ENCODE assay signal across 1 cellular context in genomic region chr21:37385179-37385765, GRCh38.
TF ChIP-seq lines count a peak whose summit lies in the region.

No MANE protein-coding gene starts in this region.

TF ChIP-seq in IMR-90, 13 proteins besides CTCF, POLR2A, EP300 and RAD21:
- TF ChIP-seq BHLHE40 (IDR thresholded peaks at IDR 0.05; ENCODE audit: low read depth, low read length) (no peak), NFE2L2 (IDR thresholded peaks at IDR 0.05; ENCODE audit: low read depth, low read length) (no peak), USF2 (IDR thresholded peaks at IDR 0.05; ENCODE audit: low read depth, low read length) (no peak), CHD1 (IDR thresholded peaks at IDR 0.05; ENCODE audit: low read depth, low read length) (no peak), MAZ (IDR thresholded peaks at IDR 0.05; ENCODE audit: borderline replicate concordance, low read depth, low read length) (no peak), MAFK (IDR thresholded peaks at IDR 0.05; ENCODE audit: low read depth, low read length) (no peak), RCOR1 (IDR thresholded peaks at IDR 0.05; ENCODE audit: insufficient replicate concordance, low read length) (no peak), RFX5 (IDR thresholded peaks at IDR 0.05; ENCODE audit: low read depth, low read length) (no peak), FOS (IDR thresholded peaks at IDR 0.05; ENCODE audit: low read depth, low read length) (no peak), CEBPB (IDR thresholded peaks at IDR 0.05; ENCODE audit: low read depth, low read length) (no peak), SMC3 (IDR thresholded peaks at IDR 0.05; ENCODE audit: low read depth, low read length) (no peak)
